8 cellular contexts compared by ENCODE assay signal in genomic region chr7:32489788-32490126, GRCh38. TPM values are rescaled to one million over a fixed set of nuclear protein-coding genes. Genes with fewer than 3 reads are reported as not detected.
A peak's percentile ranks its signal among the peaks of the same experiment; 100 is the strongest.
DNase-seq lines count a peak whose midpoint lies in the region; ATAC-seq and TF ChIP-seq lines count a peak whose summit lies in the region.

No MANE protein-coding gene starts in this region.

- peak overlapping the region; percentile 88 for H3K4me3 ChIP-seq in GM23248
- H3K4me3 ChIP-seq in thoracic aorta, result peak overlapping the region; percentile 78

- peak overlapping the region; percentile 85 for H3K9ac ChIP-seq in GM23248

- H3K9me2 ChIP-seq in GM23248 (ENCODE audit: insufficient read depth), result no peaks in the 10 kb centered on the region

- H3K4me1 ChIP-seq in GM23248 (ENCODE audit: insufficient read depth), result peaks cover 12% of the 10 kb centered on the region; the same call in 1 of the 2 replicates
- H3K4me1 ChIP-seq in thoracic aorta (ENCODE audit: control insufficient read depth in 1 of 2, low read depth in 2 of 2), result peaks cover 4 to 24% of the 10 kb centered on the region in 2 donors

- in situ Hi-C loops in GM23248 (cut with MboI), result loop anchor here (25.0 kb wide), 1 partner anchor 727 kb away; no protein-coding TSS in a partner anchor
- in situ Hi-C loops in KBM-7 (cut with MboI; ENCODE audit: low pct_unique_long_range_greater_than_20kb, low sequenced_read_pairs), result no loop called here

- H3K27ac ChIP-seq in 22Rv1, result peak overlapping the region; percentile 91
- H3K27ac ChIP-seq in GM23248, result peak overlapping the region; percentile 75; the same call in 1 of the 2 replicates
- peak overlapping the region; percentile 69 to 74 for H3K27ac ChIP-seq in thoracic aorta

- peaks cover 28% of the 10 kb centered on the region for H3K79me2 ChIP-seq in GM23248 (ENCODE audit: insufficient read depth)

- H3K27me3 ChIP-seq in GM23248 (replicated peaks; ENCODE audit: insufficient read depth) (no peaks in the 10 kb centered on the region), thoracic aorta (replicated peaks; ENCODE audit: insufficient read depth) (no peaks in the 10 kb centered on the region)

- no peak for DNase-seq in GM23248
- no peak for DNase-seq in activated CD4-positive, alpha-beta memory T cell treated with anti-CD3 and anti-CD28 coated beads for 36 hours
- DNase-seq in immature natural killer cell, result no peak
- DNase-seq in thoracic aorta (ENCODE audit: low spot score), result no peak
- DNase-seq in KBM-7, result no peak
- no peak for DNase-seq in HuH-7.5 (ENCODE audit: low spot score)

- H3K36me3 ChIP-seq in GM23248 (ENCODE audit: low read depth) (peaks cover 19% of the 10 kb centered on the region), thoracic aorta (peaks cover 10% of the 10 kb centered on the region)

- POLR2A ChIA-PET in activated CD4-positive, alpha-beta memory T cell treated with anti-CD3 and anti-CD28 coated beads for 36 hours (lab: Charles Lee), result interaction anchor here (0.7 kb wide), 1 partner anchor 201 kb away, joined by 3 read pairs; no protein-coding TSS in a partner anchor

- peak overlapping the region; percentile 88 for H3K4me2 ChIP-seq in GM23248 (ENCODE audit: unreplicated experiment)

- H3K9me3 ChIP-seq in GM23248 (ENCODE audit: low read depth), result no peaks in the 10 kb centered on the region
- no peaks in the 10 kb centered on the region for H3K9me3 ChIP-seq in thoracic aorta

- CTCF ChIA-PET in activated CD4-positive, alpha-beta memory T cell treated with anti-CD3 and anti-CD28 coated beads for 36 hours (lab: Charles Lee), result interaction anchor here (0.7 to 3.0 kb wide), 5 partner anchors 11 to 357 kb away, joined by 3 to 9 read pairs (median 5); no protein-coding TSS in a partner anchor

- H3K27ac Mint-ChIP-seq in activated CD4-positive, alpha-beta memory T cell treated with anti-CD3 and anti-CD28 coated beads for 36 hours, result peak overlapping the region; percentile 92
- H3K27ac Mint-ChIP-seq in immature natural killer cell, result peak overlapping the region; percentile 91 to 98 (median 96)

- TF ChIP-seq CTCF in 22Rv1 (IDR thresholded peaks at IDR 0.05), result no peak
- TF ChIP-seq CTCF in thoracic aorta (IDR thresholded peaks at IDR 0.05), result no peak

- peaks cover 26% of the 10 kb centered on the region for H3K4me1 Mint-ChIP-seq in activated CD4-positive, alpha-beta memory T cell treated with anti-CD3 and anti-CD28 coated beads for 36 hours (ENCODE audit: low read depth)
- peaks cover 23 to 34% of the 10 kb centered on the region in 2 donors for H3K4me1 Mint-ChIP-seq in immature natural killer cell

- H2AFZ ChIP-seq in GM23248, result peak overlapping the region; percentile 96

- peak overlapping the region; percentile 82 for H3K4me3 Mint-ChIP-seq in activated CD4-positive, alpha-beta memory T cell treated with anti-CD3 and anti-CD28 coated beads for 36 hours
- peak overlapping the region; percentile 89 to 98 (median 93) for H3K4me3 Mint-ChIP-seq in immature natural killer cell

- H3K9me3 Mint-ChIP-seq in activated CD4-positive, alpha-beta memory T cell treated with anti-CD3 and anti-CD28 coated beads for 36 hours, result no peaks in the 10 kb centered on the region
- H3K9me3 Mint-ChIP-seq in immature natural killer cell, result no peaks in the 10 kb centered on the region

- WGBS in GM23248 (ENCODE audit: low coverage in 1 of 2, low lambda C conversion rate in 2 of 2, missing lambda C conversion rate in 2 of 2), 2 experiments, result 2 to 4% methylated on average over 9 of the region's 9 CpGs

- peaks cover 21% of the 10 kb centered on the region for H3K36me3 Mint-ChIP-seq in activated CD4-positive, alpha-beta memory T cell treated with anti-CD3 and anti-CD28 coated beads for 36 hours
- H3K36me3 Mint-ChIP-seq in immature natural killer cell, result peaks cover 5 to 13% (median 9%) of the 10 kb centered on the region in 3 donors

- H4K20me1 ChIP-seq in GM23248 (ENCODE audit: insufficient read depth), result no peaks in the 10 kb centered on the region

- H3F3A ChIP-seq in GM23248 (ENCODE audit: insufficient read depth), result peaks cover 15% of the 10 kb centered on the region

- intact Hi-C loops in activated CD4-positive, alpha-beta memory T cell treated with anti-CD3 and anti-CD28 coated beads for 36 hours (cut with micrococcal nuclease), result loop anchor here (2.0 to 10.0 kb wide), 9 partner anchors 17 to 1985 kb away; partner anchors contain the start of genes BBS9, GARS1, GGCT and RP9

- ATAC-seq in thoracic aorta (ENCODE audit: insufficient number of reproducible peaks, low FRiP score, low read depth) (no peak), HG02759 (IDR thresholded peaks at IDR 0.05; ENCODE audit: unreplicated experiment) (no peak)

- H3K27me3 Mint-ChIP-seq in activated CD4-positive, alpha-beta memory T cell treated with anti-CD3 and anti-CD28 coated beads for 36 hours, result no peaks in the 10 kb centered on the region
- peaks cover 0 to 5% (median 2%) of the 10 kb centered on the region in 3 donors for H3K27me3 Mint-ChIP-seq in immature natural killer cell (ENCODE audit: low read depth in 3 of 3)

RNA-seq across cellular contexts. Expression of gene LSM5, which starts 0.4 kb away (rescaled TPM):
- total RNA-seq in GM23248 (2014; rRNA removed; shearing (Covaris generic)), result 19.7 and 34.4 TPM in 2 replicates
- polyA plus RNA-seq in GM23248 (2016; fragmentation: Nextera tagmentation; extraction: Ambion mirVana) (110 and 117 TPM in 2 replicates), immature natural killer cell (10 to 100 TPM; 79.3 to 87.8 (median 80.6) TPM)
- total RNA-seq in activated CD4-positive, alpha-beta memory T cell treated with anti-CD3 and anti-CD28 coated beads for 36 hours, result 100 to 1,000 TPM; 111 to 120 TPM
- 10 to 100 TPM in 1 of 2 donors, 1 to 10 TPM in 1; 9.2 to 11.3 TPM for total RNA-seq in thoracic aorta

RNA-seq across cellular contexts. Expression of gene AVL9, which starts 5.5 kb away (rescaled TPM):
- total RNA-seq in GM23248 (2014; rRNA removed; shearing (Covaris generic)), result 12.0 and 13.3 TPM in 2 replicates
- polyA plus RNA-seq in GM23248 (2016; fragmentation: Nextera tagmentation; extraction: Ambion mirVana), result 5.1 and 7.2 TPM in 2 replicates
- total RNA-seq in activated CD4-positive, alpha-beta memory T cell treated with anti-CD3 and anti-CD28 coated beads for 36 hours, result 10 to 100 TPM; 39.6 to 44.2 TPM
- polyA plus RNA-seq in immature natural killer cell, result 10 to 100 TPM in 1 of 3 donors, 1 to 10 TPM in 2; 8.4 to 14.5 (median 9.3) TPM
- 10 to 100 TPM; 18.3 to 19.5 TPM for total RNA-seq in thoracic aorta
